Comparison of ENCODE assay signal across 19 cellular contexts in the genomic region with DNA sequence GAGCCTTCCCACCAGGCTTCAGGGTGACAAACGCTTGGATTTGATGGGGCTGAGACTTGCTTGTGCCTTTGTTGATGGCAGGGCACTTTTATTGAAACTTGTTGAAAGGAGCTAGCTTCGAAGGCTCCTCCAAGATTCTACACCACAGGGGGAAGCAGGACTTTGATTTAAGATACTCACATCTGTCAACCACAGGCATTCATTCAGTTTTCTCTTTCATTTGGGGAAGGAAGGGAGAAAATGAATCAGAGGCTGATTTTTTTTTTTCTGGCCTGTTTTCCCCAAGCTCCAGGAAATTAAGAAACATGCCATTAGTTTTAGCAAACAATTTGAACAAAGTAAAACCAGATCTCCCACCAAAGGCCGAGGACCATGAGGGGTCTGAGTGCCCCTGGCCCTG. TPM values are rescaled to one million over a fixed set of nuclear protein-coding genes. Genes with fewer than 3 reads are reported as not detected.
DNase-seq lines count a peak whose midpoint lies in the region; ATAC-seq and TF ChIP-seq lines count a peak whose summit lies in the region.
"Had no signal": no experiment of that assay in that cellular context is flagged by ENCODE, and none has a peak within 500 bp of the region (broad histone marks: within the 10 kb centered on the region; RNA-seq: fewer than 3 reads in every experiment).

No MANE protein-coding gene starts in this region.

- H3K27me3 ChIP-seq in AG04450 (ENCODE audit: control insufficient read depth, insufficient read depth, low read length), result no peaks in the 10 kb centered on the region
- H3K27me3 ChIP-seq in HUES64 (ENCODE audit: insufficient read depth, low read length), result no peaks in the 10 kb centered on the region
- no peaks in the 10 kb centered on the region for H3K27me3 ChIP-seq in mesendoderm (ENCODE audit: insufficient read depth, low read length, poor library complexity)
- H3K27me3 ChIP-seq: brain microvascular endothelial cell, right atrium auricular region had no signal

- peak overlapping the region; percentile 65 for H3K56ac ChIP-seq in mesendoderm (ENCODE audit: low read length)

- H3K79me1 ChIP-seq in mesendoderm (ENCODE audit: low read length), result no peaks in the 10 kb centered on the region

- no peak overlapping the region for H4K8ac ChIP-seq in mesendoderm (ENCODE audit: low read depth, low read length)

- H3K27ac ChIP-seq in AG04450 (ENCODE audit: low read depth, low read length) (peak overlapping the region; percentile 85), HUES64 (ENCODE audit: low read depth, low read length) (0 out of 2 replicates have a peak overlapping the region, but pooled peaks have one; percentile 15), mesendoderm (ENCODE audit: low read depth, low read length) (peak overlapping the region; percentile 20)
- H3K27ac ChIP-seq: brain microvascular endothelial cell, neutrophil, right atrium auricular region, RWPE1 had no signal

- CTCF ChIA-PET in AG04450 (lab: Charles Lee), result interaction anchor here (1.3 to 1.4 kb wide), 2 partner anchors 11 to 52 kb away, joined by 3 to 5 read pairs; no protein-coding TSS in a partner anchor

- no peak overlapping the region for H3K4ac ChIP-seq in mesendoderm (ENCODE audit: low read depth, low read length)

- POLR2A ChIA-PET in AG04450 (lab: Yijun Ruan, JAX), result interaction anchor here (1.3 kb wide), 2 partner anchors 27 to 128 kb away, joined by 3 to 6 read pairs; a partner anchor contains a TSS

- H2BK5ac ChIP-seq in mesendoderm (ENCODE audit: low read length), result peak overlapping the region; percentile 31

- H2AK5ac ChIP-seq in mesendoderm (ENCODE audit: low read length), result no peak overlapping the region

- no peak for TF ChIP-seq CTCF in AG04450 (IDR thresholded peaks at IDR 0.05; ENCODE audit: low read depth, low read length)

- peaks cover 8% of the 10 kb centered on the region for H3K4me1 ChIP-seq in HUES64 (ENCODE audit: insufficient read depth, low read length)
- no peaks in the 10 kb centered on the region for H3K4me1 ChIP-seq in mesendoderm (ENCODE audit: control insufficient read depth, low read depth, low read length)
- H3K4me1 ChIP-seq: right atrium auricular region had no signal

- no peak for DNase-seq in AG04450 (ENCODE audit: low read depth, low spot score)
- peak; percentile 52 for DNase-seq in astrocyte of the hippocampus (ENCODE audit: low read depth, low spot score)
- DNase-seq in mesendoderm, result no peak
- no peak for DNase-seq in SIG-M5 treated with dmso at 0.1 percent for 504 hours (lab: John Stamatoyannopoulos, UW; ENCODE audit: unreplicated experiment)
- DNase-seq in NCI-H2029 treated with DMSO at 0.1 percent for 48 hours (lab: John Stamatoyannopoulos, UW), result no peak
- no peak for DNase-seq in activated CD8-positive, alpha-beta memory T cell treated with anti-CD3 and anti-CD28 coated beads, Interleukin-2, amount 50 U/mL, for 4 hours
- DNase-seq: activated CD4-positive, alpha-beta T cell treated with anti-CD3 and anti-CD28 coated beads, Interleukin-2, amount 50 U/mL, for 48 hours; activated naive CD4-positive, alpha-beta T cell treated with anti-CD3 and anti-CD28 coated beads, Interleukin-2, amount 10 ng/mL, durations not matched to agents 7 days and 5 days; activated T-cell treated with anti-CD3 and anti-CD28 coated beads, Interleukin-2, amount 50 U/mL, for 1 hour; brain microvascular endothelial cell; Karpas-422; kidney; NCI-H2171 treated with DMSO at 0.1 percent for 48 hours had no signal

- no peak overlapping the region for H3K18ac ChIP-seq in mesendoderm (ENCODE audit: low read length)

- no peak overlapping the region for H2BK120ac ChIP-seq in mesendoderm (ENCODE audit: low read depth, low read length)

- H3K4me3 ChIP-seq in AG04450 (ENCODE audit: low read depth, low read length) (no peak overlapping the region), HUES64 (ENCODE audit: low read length) (no peak overlapping the region), mesendoderm (ENCODE audit: low read length) (no peak overlapping the region)
- H3K4me3 ChIP-seq: right atrium auricular region had no signal

- H3K4me2 ChIP-seq in mesendoderm (ENCODE audit: low read length), result no peak overlapping the region

- no peak overlapping the region for H2BK15ac ChIP-seq in mesendoderm (replicated peaks; ENCODE audit: low read depth)

- 84% methylated on average over 3 of the region's 3 CpGs for WGBS in HUES64
- no CpG with 5 or more reads among the region's 3 CpGs for WGBS in mesendoderm (ENCODE audit: extremely low coverage, insufficient coverage, low lambda C conversion rate)

- H3K9me3 ChIP-seq in AG04450 (ENCODE audit: control insufficient read depth, insufficient read depth, low read length) (peaks cover 16% of the 10 kb centered on the region), HUES64 (ENCODE audit: insufficient read depth, low read depth, low read length) (peaks cover 37% of the 10 kb centered on the region)
- H3K9me3 ChIP-seq: neutrophil had no signal

- no peak overlapping the region for H4K5ac ChIP-seq in mesendoderm (ENCODE audit: low read length)

- H3K79me2 ChIP-seq in mesendoderm (ENCODE audit: control insufficient read depth, insufficient read depth, low read length), result no peaks in the 10 kb centered on the region

- H3K36me3 ChIP-seq in HUES64 (ENCODE audit: insufficient read depth, low read length), result no peaks in the 10 kb centered on the region
- H3K36me3 ChIP-seq in mesendoderm (ENCODE audit: control insufficient read depth, insufficient read depth, low read length), result no peaks in the 10 kb centered on the region
- H3K36me3 ChIP-seq: brain microvascular endothelial cell, neutrophil, right atrium auricular region had no signal

- H3K23ac ChIP-seq in mesendoderm (ENCODE audit: low read length), result no peak overlapping the region

- no peak for ATAC-seq in HG03571 (IDR thresholded peaks at IDR 0.05; ENCODE audit: unreplicated experiment)
- ATAC-seq: esophagus mucosa had no signal

- no peak overlapping the region for H3K9ac ChIP-seq in HUES64 (ENCODE audit: low read depth, low read length)
- H3K9ac ChIP-seq in mesendoderm (ENCODE audit: low read length), result no peak overlapping the region

RNA-seq across cellular contexts. Expression of a gene that starts 8.7 kb away (rescaled TPM):
- polyA plus RNA-seq in AG04450 (2011; rRNA removed), result 8.6 and 14.5 TPM in 2 replicates
- 8.3 and 10.1 TPM in 2 replicates for polyA minus RNA-seq in AG04450 (2011; rRNA and poly(A)+ RNA removed)
- polyA plus RNA-seq in HUES64 (2013, experiment 1 of 2), result 2.1 TPM
- polyA plus RNA-seq in HUES64 (2013, experiment 2 of 2), result 2.5 TPM
- polyA plus RNA-seq in mesendoderm (2013, experiment 1 of 2), result 0.39 TPM
- 0.53 TPM for polyA plus RNA-seq in mesendoderm (2013, experiment 2 of 2)

Comparison
In these comparisons a context has a peak if more than half of its experiments do, and no peak if none do; other contexts are left out.
1. H3K27ac ChIP-seq: peak in every context shown above with its lines; median percentile 85 in AG04450; 20 in mesendoderm; 15 in HUES64.